In genomic region chr13:26988059-26988769, GRCh38 we compare ENCODE assay signal across 3 cellular contexts.
A peak's percentile ranks its signal among the peaks of the same experiment; 100 is the strongest.
TF ChIP-seq lines count a peak whose summit lies in the region.

No MANE protein-coding gene starts in this region.

TF ChIP-seq in A549, 52 proteins besides CTCF, POLR2A, EP300 and RAD21 (continued from another document):
- TF ChIP-seq ELK1 (IDR thresholded peaks at IDR 0.05; ENCODE audit: low read depth, low read length) (no peak), FOSL2 (IDR thresholded peaks at IDR 0.05) (no peak), FOSL2 (CRISPR knock-in tag; IDR thresholded peaks at IDR 0.05) (peak; percentile 49), KDM5A (IDR thresholded peaks at IDR 0.05) (no peak), CBX8 (IDR thresholded peaks at IDR 0.05) (no peak), EHF (CRISPR knock-in tag; IDR thresholded peaks at IDR 0.05) (no peak), HEYL (CRISPR knock-in tag; IDR thresholded peaks at IDR 0.05) (no peak), NPAS2 (CRISPR knock-in tag; IDR thresholded peaks at IDR 0.05; ENCODE audit: borderline replicate concordance) (no peak), EHMT2 (IDR thresholded peaks at IDR 0.05; ENCODE audit: low read depth) (no peak), MAX (IDR thresholded peaks at IDR 0.05) (peak; percentile 44), E2F6 (IDR thresholded peaks at IDR 0.05; ENCODE audit: borderline replicate concordance, low read depth) (no peak), CHD4 (IDR thresholded peaks at IDR 0.05; ENCODE audit: borderline replicate concordance) (no peak), CHD2 (IDR thresholded peaks at IDR 0.05; ENCODE audit: low read length, partially characterized antibody) (no peak), NR3C1 (IDR thresholded peaks at IDR 0.05) (no peak)

TF ChIP-seq in HEK293, 187 proteins besides CTCF, POLR2A, EP300 and RAD21 (continued from another document):
- TF ChIP-seq PATZ1 (tag by site-specific recombination; IDR thresholded peaks at IDR 0.05) (no peak), ZBTB44 (tag by site-specific recombination; IDR thresholded peaks at IDR 0.05) (0 out of 2 replicates have a peak, but pooled peaks have one; percentile 30)

TF ChIP-seq in K562, 482 proteins besides CTCF, POLR2A, EP300 and RAD21 (continued from another document):
- TF ChIP-seq BCLAF1 (IDR thresholded peaks at IDR 0.05; ENCODE audit: borderline replicate concordance in 1 of 2, control insufficient read depth in 1 of 2, low read depth in 2 of 2, low read length in 1 of 2): no peak
- peak; percentile 29; the same call in 1 of the 2 replicates for TF ChIP-seq NR2C1 (IDR thresholded peaks at IDR 0.05)
- TF ChIP-seq NR2C1 (tag; IDR thresholded peaks at IDR 0.05): 0 out of 2 replicates have a peak, but pooled peaks have one; percentile 22
- TF ChIP-seq NR2C2 (CRISPR knock-in tag; IDR thresholded peaks at IDR 0.05): no peak
- peak; percentile 56; the same call in 1 of the 2 replicates for TF ChIP-seq NR2C2 (tag; IDR thresholded peaks at IDR 0.05)
- TF ChIP-seq NFIC (IDR thresholded peaks at IDR 0.05): 0 out of 2 replicates have a peak, but pooled peaks have one; percentile 8
